25 cellular contexts compared by ENCODE assay signal in genomic region chr14:64748521-64748920, GRCh38.
"Had no signal": no experiment of that assay in that cellular context is flagged by ENCODE, and none has a peak within 500 bp of the region (broad histone marks: within the 10 kb centered on the region; RNA-seq: fewer than 3 reads in every experiment).

No MANE protein-coding gene starts in this region.

- H3K36me3 Mint-ChIP-seq: activated naive CD8-positive, alpha-beta T cell treated with anti-CD3 and anti-CD28 coated beads for 36 hours; naive B cell had no signal

- H3K27ac ChIP-seq: adrenal gland, cardiac muscle cell, colonic mucosa, gastroesophageal sphincter, testis, upper lobe of left lung had no signal

- H3K4me3 ChIP-seq: adrenal gland, cardiac muscle cell, colonic mucosa, gastroesophageal sphincter, testis, upper lobe of left lung had no signal

- H3K27me3 Mint-ChIP-seq: activated CD4-positive, alpha-beta memory T cell treated with anti-CD3 and anti-CD28 coated beads for 36 hours; activated naive CD8-positive, alpha-beta T cell treated with anti-CD3 and anti-CD28 coated beads for 36 hours; brain had no signal

- H3K4me3 Mint-ChIP-seq: activated CD4-positive, alpha-beta memory T cell treated with anti-CD3 and anti-CD28 coated beads for 36 hours; activated naive CD4-positive, alpha-beta T cell treated with anti-CD3 and anti-CD28 coated beads for 36 hours; activated naive CD8-positive, alpha-beta T cell treated with anti-CD3 and anti-CD28 coated beads for 36 hours; activated T-helper 1 cell treated with anti-CD3 and anti-CD28 coated beads, Interleukin-12 subunit alpha, Interleukin-12 subunit beta, Interleukin-2, Interleukin-4 antibody, amounts not matched to agents 30 ng/mL and 10 ng/mL and 1 ng/mL, durations not matched to agents 14 hours and 24 hours and 36 hours; brain; naive B cell; neural crest cell had no signal

- DNase-seq: activated CD4-positive, alpha-beta memory T cell treated with anti-CD3 and anti-CD28 coated beads for 36 hours; activated CD4-positive, alpha-beta T cell treated with anti-CD3 and anti-CD28 coated beads for 4 hours; activated CD4-positive, CD25-positive, alpha-beta regulatory T cell; activated CD8-positive, alpha-beta memory T cell treated with anti-CD3 and anti-CD28 coated beads, Interleukin-2, amount 50 U/mL, for 4 hours; activated effector memory CD4-positive, alpha-beta T cell treated with anti-CD3 and anti-CD28 coated beads, Interleukin-2, amount 50 U/mL, for 16 hours; activated naive CD4-positive, alpha-beta T cell treated with anti-CD3 and anti-CD28 coated beads for 36 hours; activated naive CD8-positive, alpha-beta T cell treated with anti-CD3 and anti-CD28 coated beads for 36 hours; activated T-cell treated with anti-CD3 and anti-CD28 coated beads, Interleukin-2, amount 50 U/mL, for 1 hour; adrenal gland; aorta; cerebellar nuclear complex; colonic mucosa; effector CD8-positive, alpha-beta T cell; hippocampal formation; left cardiac atrium; left ventricle myocardium superior; naive B cell; stimulated activated naive CD4-positive, alpha-beta T cell treated with Interleukin-2 at 50 U/mL for 16 hours; testis had no signal

- H3K27ac Mint-ChIP-seq: activated CD4-positive, alpha-beta memory T cell treated with anti-CD3 and anti-CD28 coated beads for 36 hours; activated naive CD4-positive, alpha-beta T cell treated with anti-CD3 and anti-CD28 coated beads for 36 hours; activated naive CD8-positive, alpha-beta T cell treated with anti-CD3 and anti-CD28 coated beads for 36 hours; activated T-helper 1 cell treated with anti-CD3 and anti-CD28 coated beads, Interleukin-12 subunit alpha, Interleukin-12 subunit beta, Interleukin-2, Interleukin-4 antibody, amounts not matched to agents 30 ng/mL and 10 ng/mL and 1 ng/mL, durations not matched to agents 14 hours and 24 hours and 36 hours; brain; naive B cell had no signal

- H3K4me1 ChIP-seq: adrenal gland, colonic mucosa had no signal

- H3K27me3 ChIP-seq: adrenal gland, cardiac muscle cell, colonic mucosa, gastroesophageal sphincter, testis, upper lobe of left lung had no signal

- ATAC-seq: gastroesophageal sphincter, left cardiac atrium, left ventricle myocardium superior had no signal

- H3K36me3 ChIP-seq: adrenal gland, cardiac muscle cell had no signal

- H3K9me3 Mint-ChIP-seq: activated naive CD4-positive, alpha-beta T cell treated with anti-CD3 and anti-CD28 coated beads for 36 hours; activated naive CD8-positive, alpha-beta T cell treated with anti-CD3 and anti-CD28 coated beads for 36 hours; activated T-helper 1 cell treated with anti-CD3 and anti-CD28 coated beads, Interleukin-12 subunit alpha, Interleukin-12 subunit beta, Interleukin-2, Interleukin-4 antibody, amounts not matched to agents 30 ng/mL and 10 ng/mL and 1 ng/mL, durations not matched to agents 14 hours and 24 hours and 36 hours; brain; neural crest cell had no signal

- H3K9me3 ChIP-seq: adrenal gland, colonic mucosa, gastroesophageal sphincter, testis, upper lobe of left lung had no signal

- H3K4me1 Mint-ChIP-seq: activated naive CD8-positive, alpha-beta T cell treated with anti-CD3 and anti-CD28 coated beads for 36 hours; brain; naive B cell; neural crest cell had no signal
